Comparison of ENCODE assay signal across 1 cellular context in genomic region chr2:28225472-28225915, GRCh38.
TF ChIP-seq lines count a peak whose summit lies in the region.

No MANE protein-coding gene starts in this region.

TF ChIP-seq in SK-N-SH, 30 proteins besides CTCF, POLR2A, EP300 and RAD21 (continued from another document):
- TF ChIP-seq ZBTB33 (IDR thresholded peaks at IDR 0.05; ENCODE audit: borderline replicate concordance, low read depth) (no peak), MEF2A (IDR thresholded peaks at IDR 0.05; ENCODE audit: borderline replicate concordance, low read depth) (no peak), TAF1 (IDR thresholded peaks at IDR 0.05; ENCODE audit: borderline replicate concordance, low read depth, low read length) (no peak), JUND (IDR thresholded peaks at IDR 0.05) (no peak), USF2 (IDR thresholded peaks at IDR 0.05; ENCODE audit: borderline replicate concordance, low read depth, low read length) (no peak), NFIC (IDR thresholded peaks at IDR 0.05; ENCODE audit: borderline replicate concordance) (no peak), ELF1 (IDR thresholded peaks at IDR 0.05) (no peak), FOXM1 (IDR thresholded peaks at IDR 0.05; ENCODE audit: low read depth) (no peak), TEAD4 (IDR thresholded peaks at IDR 0.05; ENCODE audit: borderline replicate concordance, insufficient read depth) (no peak), RFX5 (IDR thresholded peaks at IDR 0.05; ENCODE audit: low read length) (no peak), IRF3 (IDR thresholded peaks at IDR 0.05; ENCODE audit: low read depth, low read length) (no peak), GATA2 (CRISPR knock-in tag; IDR thresholded peaks at IDR 0.05) (no peak), RCOR1 (IDR thresholded peaks at IDR 0.05; ENCODE audit: low read length) (no peak), RXRA (IDR thresholded peaks at IDR 0.05; ENCODE audit: borderline replicate concordance, low read depth) (no peak), SMC3 (IDR thresholded peaks at IDR 0.05; ENCODE audit: low read depth, low read length) (no peak), GABPA (IDR thresholded peaks at IDR 0.05; ENCODE audit: low read depth) (no peak), SIN3A (IDR thresholded peaks at IDR 0.05; ENCODE audit: borderline replicate concordance, low read depth, low read length) (no peak)
